8 cellular contexts compared by ENCODE assay signal in the genomic region with DNA sequence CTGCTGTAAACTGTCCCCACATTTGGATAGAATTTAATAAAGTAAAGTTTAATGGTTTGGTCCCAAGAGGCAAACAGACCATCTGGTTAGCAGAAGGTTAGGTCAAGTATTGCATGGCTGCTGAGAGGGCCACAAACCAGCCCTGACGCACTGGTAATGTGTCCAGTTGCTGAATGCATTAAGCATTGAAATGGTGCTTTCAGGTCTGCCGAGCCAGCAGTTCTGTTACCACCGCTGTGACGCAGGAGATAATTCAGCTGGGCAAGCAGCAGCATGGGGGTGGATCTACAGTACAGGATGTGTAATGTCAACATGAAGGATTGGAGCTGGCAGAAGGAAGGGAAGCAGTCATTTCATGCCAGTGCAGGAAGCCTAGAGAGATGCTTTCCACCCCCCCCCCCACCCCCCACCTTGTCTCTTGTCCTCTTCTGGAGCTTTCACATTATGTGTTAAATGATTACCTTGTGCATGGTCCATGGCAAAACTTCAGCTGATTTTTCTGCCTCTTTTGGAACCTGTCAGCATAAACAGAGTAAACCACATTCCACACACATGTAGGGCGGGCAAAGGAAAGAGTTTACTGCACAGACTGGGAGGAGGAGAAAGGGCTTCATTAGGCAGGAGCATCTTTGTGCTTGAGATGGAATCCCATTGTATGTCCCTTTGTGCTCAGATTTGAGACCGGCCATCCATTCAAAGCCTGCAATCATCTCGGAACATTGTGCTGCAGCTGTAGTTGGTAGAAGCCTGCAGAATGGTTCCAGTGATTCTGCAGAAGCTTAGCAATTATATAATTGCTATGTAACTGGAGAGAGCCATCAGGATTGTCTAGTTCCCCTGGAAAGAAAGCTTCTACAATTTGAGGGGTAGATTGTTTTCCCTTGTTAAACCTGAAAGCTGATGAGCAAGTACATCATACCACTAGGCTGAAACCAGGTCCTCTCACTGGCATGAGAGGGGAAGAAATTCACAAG. TPM values are rescaled to one million over a fixed set of nuclear protein-coding genes. Genes with fewer than 3 reads are reported as not detected.
DNase-seq lines count a peak whose midpoint lies in the region; ATAC-seq and TF ChIP-seq lines count a peak whose summit lies in the region.

No MANE protein-coding gene starts in this region.

- H3K4me3 ChIP-seq in endodermal cell (ENCODE audit: low read length): no peak overlapping the region

- peaks cover 6% of the 10 kb centered on the region for H3K36me3 ChIP-seq in endodermal cell (ENCODE audit: control insufficient read depth, insufficient read depth, low read length)

- H3K27ac Mint-ChIP-seq in endodermal cell (peak overlapping the region; percentile 18), mesothelial cell of epicardium (peak overlapping the region; percentile 48)
- H3K27ac Mint-ChIP-seq in activated CD4-positive, alpha-beta T cell treated with anti-CD3 and anti-CD28 coated beads for 36 hours: no peak overlapping the region

- no peak overlapping the region for H3K4me3 Mint-ChIP-seq in endodermal cell
- no peak overlapping the region for H3K4me3 Mint-ChIP-seq in mesothelial cell of epicardium
- no peak overlapping the region for H3K4me3 Mint-ChIP-seq in activated CD4-positive, alpha-beta T cell treated with anti-CD3 and anti-CD28 coated beads for 36 hours

- H3K27me3 Mint-ChIP-seq in endodermal cell (ENCODE audit: insufficient read depth) (no peaks in the 10 kb centered on the region), mesothelial cell of epicardium (ENCODE audit: low read depth) (no peaks in the 10 kb centered on the region)
- H3K27me3 Mint-ChIP-seq in activated CD4-positive, alpha-beta T cell treated with anti-CD3 and anti-CD28 coated beads for 36 hours: no peaks in the 10 kb centered on the region

- H3K4me1 Mint-ChIP-seq in endodermal cell (peaks cover 49% of the 10 kb centered on the region), mesothelial cell of epicardium (peaks cover 26% of the 10 kb centered on the region)
- no peaks in the 10 kb centered on the region for H3K4me1 Mint-ChIP-seq in activated CD4-positive, alpha-beta T cell treated with anti-CD3 and anti-CD28 coated beads for 36 hours

- POLR2A ChIA-PET in activated CD4-positive, alpha-beta T cell treated with anti-CD3 and anti-CD28 coated beads for 36 hours (lab: Charles Lee): no interaction called here

- no peaks in the 10 kb centered on the region for H3K9me3 Mint-ChIP-seq in endodermal cell
- peaks cover 5% of the 10 kb centered on the region for H3K9me3 Mint-ChIP-seq in mesothelial cell of epicardium
- H3K9me3 Mint-ChIP-seq in activated CD4-positive, alpha-beta T cell treated with anti-CD3 and anti-CD28 coated beads for 36 hours (ENCODE audit: low read depth): no peaks in the 10 kb centered on the region

- peak overlapping the region; percentile 47 for H3K27ac ChIP-seq in endodermal cell (ENCODE audit: low read depth, low read length)

- no peak for ATAC-seq in activated CD4-positive, alpha-beta T cell treated with anti-CD3 and anti-CD28 coated beads for 36 hours

- intact Hi-C loops in activated CD4-positive, alpha-beta T cell treated with anti-CD3 and anti-CD28 coated beads for 36 hours (cut with DNase I, micrococcal nuclease): no loop called here

- H3K9ac ChIP-seq in endodermal cell (ENCODE audit: extremely low read depth, low read length, poor library complexity, severe bottlenecking): no peak overlapping the region

- H3K36me3 Mint-ChIP-seq in endodermal cell (ENCODE audit: low read depth): peaks cover 6% of the 10 kb centered on the region
- H3K36me3 Mint-ChIP-seq in mesothelial cell of epicardium: peaks cover 8% of the 10 kb centered on the region
- no peaks in the 10 kb centered on the region for H3K36me3 Mint-ChIP-seq in activated CD4-positive, alpha-beta T cell treated with anti-CD3 and anti-CD28 coated beads for 36 hours (ENCODE audit: low read depth)

- H3K27me3 ChIP-seq in endodermal cell (ENCODE audit: control insufficient read depth, insufficient read depth, low read length, poor library complexity, severe bottlenecking): no peaks in the 10 kb centered on the region

- CTCF ChIA-PET in activated CD4-positive, alpha-beta T cell treated with anti-CD3 and anti-CD28 coated beads for 36 hours (lab: Charles Lee): interaction anchor here (1.1 kb wide), 1 partner anchor 287 kb away, joined by 3 read pairs; no protein-coding TSS in a partner anchor

- peak; percentile 68 for DNase-seq in AG20443 (ENCODE audit: low spot score)
- DNase-seq in NCI-H2227 treated with DMSO at 0.1 percent for 48 hours (lab: John Stamatoyannopoulos, UW): peak; percentile 76
- no peak for DNase-seq in endodermal cell
- DNase-seq in mesothelial cell of epicardium (ENCODE audit: low spot score in 2 of 2, unreplicated experiment in 2 of 2): peak in 1 of 2 experiments; percentile 44
- DNase-seq in T1000 (lab: John Stamatoyannopoulos, UW): no peak
- no peak for DNase-seq in GM19240 (ENCODE audit: insufficient read length, low spot score)
- no peak for DNase-seq in activated CD8-positive, alpha-beta memory T cell treated with anti-CD3 and anti-CD28 coated beads, Interleukin-2, amount 50 U/mL, for 48 hours
- DNase-seq in activated CD4-positive, alpha-beta T cell treated with anti-CD3 and anti-CD28 coated beads for 36 hours: no peak

- H3K9me3 ChIP-seq in endodermal cell (ENCODE audit: control insufficient read depth, low read length): no peaks in the 10 kb centered on the region

- 57 to 82% methylated on average over 3 to 7 of the region's 7 CpGs for WGBS in endodermal cell (ENCODE audit: insufficient coverage in 1 of 2, insufficient read length in 1 of 2), 2 experiments

- H3K4me1 ChIP-seq in endodermal cell (ENCODE audit: control insufficient read depth, insufficient read depth, low read length): peaks cover 7% of the 10 kb centered on the region

- TF ChIP-seq CTCF in endodermal cell (conservative IDR thresholded peaks at IDR 0.05) (no peak), mesothelial cell of epicardium (IDR thresholded peaks at IDR 0.05; ENCODE audit: unreplicated experiment) (no peak)

RNA-seq across cellular contexts. Expression of gene ZNF462, which starts 16.3 kb away (rescaled TPM):
- total RNA-seq in endodermal cell (10 to 100 TPM; 68.2 to 88.4 TPM), mesothelial cell of epicardium (139 to 154 TPM (median 140 TPM) in 3 replicates)
- 37.8 TPM for polyA plus RNA-seq in endodermal cell (2013, experiment 1 of 2)
- polyA plus RNA-seq in endodermal cell (2013, experiment 2 of 2): 41.0 TPM
- under 1 TPM; 0.27 to 0.42 TPM for total RNA-seq in activated CD4-positive, alpha-beta T cell treated with anti-CD3 and anti-CD28 coated beads for 36 hours

Comparison
In these comparisons a context has a peak if more than half of its experiments do, and no peak if none do; other contexts are left out.
1. DNase-seq: peak in AG20443 (single experiment) and NCI-H2227 treated with DMSO at 0.1 percent for 48 hours (single experiment); none in endodermal cell (single experiment), T1000 (single experiment), GM19240 (single experiment), activated CD8-positive, alpha-beta memory T cell treated with anti-CD3 and anti-CD28 coated beads, Interleukin-2, amount 50 U/mL, for 48 hours (single experiment) and activated CD4-positive, alpha-beta T cell treated with anti-CD3 and anti-CD28 coated beads for 36 hours (single experiment).
2. RNA of gene ZNF462, which starts 16.3 kb away (total RNA-seq): 139 to 154 TPM in mesothelial cell of epicardium and 68.2 to 88.4 TPM in endodermal cell; 0.27 to 0.42 TPM in activated CD4-positive, alpha-beta T cell treated with anti-CD3 and anti-CD28 coated beads for 36 hours; every median in the first group is over 10 times any median in the second.